Comparison of ENCODE assay signal across 11 cellular contexts in genomic region chr10:24718031-24718855, GRCh38. TPM values are rescaled to one million over a fixed set of nuclear protein-coding genes. Genes with fewer than 3 reads are reported as not detected.
A peak's percentile ranks its signal among the peaks of the same experiment; 100 is the strongest.
DNase-seq lines count a peak whose midpoint lies in the region; ATAC-seq and TF ChIP-seq lines count a peak whose summit lies in the region.
"Had no signal": no experiment of that assay in that cellular context is flagged by ENCODE, and none has a peak within 500 bp of the region (broad histone marks: within the 10 kb centered on the region; RNA-seq: fewer than 3 reads in every experiment).

No MANE protein-coding gene starts in this region.

- H3K4me3 ChIP-seq in fibroblast of the aortic adventitia (ENCODE audit: low read depth, low read length) (peak overlapping the region; percentile 78), subcutaneous abdominal adipose tissue (ENCODE audit: low read depth in 1 of 5, low read length in 5 of 5) (peak overlapping the region in 4 of 5 donors; percentile 20 to 76 (median 48)), thyroid gland (replicated peaks in 1 of 3) (no peak overlapping the region)

- peak overlapping the region in 1 of 5 donors; percentile 56 for H3K9ac ChIP-seq in subcutaneous abdominal adipose tissue (ENCODE audit: low read length in 5 of 5)

- ATAC-seq in HG02852 (IDR thresholded peaks at IDR 0.05; ENCODE audit: unreplicated experiment): no peak

- DNase-seq in HCEC 1CT: peak; percentile 95
- peak; percentile 14 for DNase-seq in SW480 (ENCODE audit: low spot score)
- DNase-seq in fibroblast of the aortic adventitia (ENCODE audit: low read depth): peak; percentile 86
- no peak for DNase-seq in NCI-H1436 treated with DMSO at 0.1 percent for 48 hours (lab: John Stamatoyannopoulos, UW)
- DNase-seq in thyroid gland: no peak
- DNase-seq in NCI-H1105 treated with DMSO at 0.1 percent for 48 hours (lab: John Stamatoyannopoulos, UW): no peak
- DNase-seq: erythroblast, GF-D8, Kasumi-1 had no signal

- TF ChIP-seq CTCF in fibroblast of the aortic adventitia (IDR thresholded peaks at IDR 0.05; ENCODE audit: insufficient read depth, low read length) (no peak), thyroid gland (IDR thresholded peaks at IDR 0.05) (no peak)

- no peaks in the 10 kb centered on the region for H3K27me3 ChIP-seq in subcutaneous abdominal adipose tissue (ENCODE audit: control insufficient read depth in 5 of 5, insufficient read depth in 4 of 5, low read length in 5 of 5)
- H3K27me3 ChIP-seq in thyroid gland: no peaks in the 10 kb centered on the region

- H3K9me3 ChIP-seq in subcutaneous abdominal adipose tissue (ENCODE audit: control insufficient read depth in 5 of 5, low read length in 5 of 5) (no peaks in the 10 kb centered on the region), thyroid gland (no peaks in the 10 kb centered on the region)

- peak overlapping the region; percentile 27 for H3K27ac ChIP-seq in subcutaneous abdominal adipose tissue (ENCODE audit: low read depth, low read length)
- H3K27ac ChIP-seq in thyroid gland: no peak overlapping the region

- intact Hi-C loops in thyroid gland (cut with DNase I): no loop called here

- peaks cover 0 to 6% (median 0%) of the 10 kb centered on the region in 5 donors for H3K36me3 ChIP-seq in subcutaneous abdominal adipose tissue (ENCODE audit: control insufficient read depth in 5 of 5, insufficient read depth in 5 of 5, low read length in 5 of 5)
- no peaks in the 10 kb centered on the region for H3K36me3 ChIP-seq in thyroid gland

- TF ChIP-seq POLR2A in thyroid gland (IDR thresholded peaks at IDR 0.05): no peak

- H3K4me1 ChIP-seq in subcutaneous abdominal adipose tissue (ENCODE audit: control insufficient read depth in 5 of 5, insufficient read depth in 5 of 5, low read length in 5 of 5): peaks cover 6 to 86% (median 71%) of the 10 kb centered on the region in 5 donors
- H3K4me1 ChIP-seq in thyroid gland: peaks cover 38 to 48% of the 10 kb centered on the region in 2 donors

- WGBS in thyroid gland, 2 donors: 91 to 93% methylated on average over 10 of the region's 10 CpGs

RNA-seq across cellular contexts. Expression of gene ARHGAP21, which starts 5.4 kb away (rescaled TPM):
- 113 and 252 TPM in 2 replicates for total RNA-seq in fibroblast of the aortic adventitia (ENCODE audit: low replicate concordance)
- 100 to 1,000 TPM in 1 of 4 donors, 10 to 100 TPM in 3; 83.2 to 118 (median 86.3) TPM for total RNA-seq in thyroid gland

Comparison
In these comparisons a context has a peak if more than half of its experiments do, and no peak if none do; other contexts are left out.
1. DNase-seq: peak in HCEC 1CT (single experiment), SW480 (single experiment) and fibroblast of the aortic adventitia (single experiment); none in NCI-H1436 treated with DMSO at 0.1 percent for 48 hours (single experiment), thyroid gland (0 of 2) and NCI-H1105 treated with DMSO at 0.1 percent for 48 hours (single experiment).
2. H3K4me3 ChIP-seq: peak in fibroblast of the aortic adventitia (single experiment) and subcutaneous abdominal adipose tissue (4 of 5); none in thyroid gland (0 of 3).